15 cellular contexts compared by ENCODE assay signal in genomic region chr4:108624263-108625056, GRCh38. TPM values are rescaled to one million over a fixed set of nuclear protein-coding genes. Genes with fewer than 3 reads are reported as not detected.
DNase-seq lines count a peak whose midpoint lies in the region; ATAC-seq, FAIRE-seq and TF ChIP-seq lines count a peak whose summit lies in the region.
"Had no signal": no experiment of that assay in that cellular context is flagged by ENCODE, and none has a peak within 500 bp of the region (broad histone marks: within the 10 kb centered on the region; RNA-seq: fewer than 3 reads in every experiment).

No MANE protein-coding gene starts in this region.

- H3K14ac ChIP-seq in H9 (ENCODE audit: insufficient read depth, low read length): no peak overlapping the region

- DNase-seq in CD4-positive, alpha-beta T cell: no peak
- DNase-seq in H9: no peak
- no peak for DNase-seq in activated naive CD8-positive, alpha-beta T cell treated with anti-CD3 and anti-CD28 coated beads for 36 hours
- no peak for DNase-seq in naive thymus-derived CD8-positive, alpha-beta T cell
- no peak for DNase-seq in H54 (ENCODE audit: insufficient read length, low spot score)
- DNase-seq in NCI-H446 (lab: John Stamatoyannopoulos, UW): no peak
- DNase-seq in activated CD4-positive, alpha-beta T cell treated with anti-CD3 and anti-CD28 coated beads for 48 hours: no peak
- DNase-seq: GF-D8; MV-4-11; NCI-H2171; NK-92 treated with Interleukin-12 subunit alpha and Interleukin-12 subunit beta, amount 100 ng/mL, for 24 hours; right cardiac atrium; SIG-M5 had no signal

- no peak for TF ChIP-seq POLR2A in H54 (IDR thresholded peaks at IDR 0.05; ENCODE audit: low read depth, low read length)

- intact Hi-C loops in CD4-positive, alpha-beta T cell (cut with DNase I, micrococcal nuclease): loop anchor here in 1 of 2 experiments (5.0 to 10.0 kb wide), 4 partner anchors 808 to 1190 kb away; partner anchors contain the start of genes GAR1, PAPSS1 and SEC24B

- H4K8ac ChIP-seq in H9 (replicated peaks; ENCODE audit: insufficient read length, low read depth, low read length): no peak overlapping the region

- H3K27ac Mint-ChIP-seq in CD4-positive, alpha-beta T cell: peak overlapping the region; percentile 99
- peak overlapping the region in 2 of 3 experiments; percentile 50 to 72; a peak in 3 of 7 replicates for H3K27ac Mint-ChIP-seq in H9
- peak overlapping the region; percentile 93 for H3K27ac Mint-ChIP-seq in activated naive CD8-positive, alpha-beta T cell treated with anti-CD3 and anti-CD28 coated beads for 36 hours
- peak overlapping the region in 6 of 10 donors; percentile 4 to 95 (median 63) for H3K27ac Mint-ChIP-seq in naive thymus-derived CD8-positive, alpha-beta T cell

- H3K56ac ChIP-seq in H9 (ENCODE audit: insufficient read length, low read depth, low read length): no peak overlapping the region

- H3K79me2 ChIP-seq in H9 (ENCODE audit: insufficient read depth, low read length): peaks cover 15% of the 10 kb centered on the region; the same call in 1 of the 2 replicates

- H2AK5ac ChIP-seq in H9 (ENCODE audit: insufficient read length, low read length): no peak overlapping the region

- H2BK15ac ChIP-seq in H9 (ENCODE audit: low read depth, low read length): no peak overlapping the region

- no peak overlapping the region for H2BK120ac ChIP-seq in H9 (ENCODE audit: low read depth, low read length, poor library complexity, severe bottlenecking)

- no peak overlapping the region for H4K5ac ChIP-seq in H9 (ENCODE audit: insufficient read length, low read depth, low read length)

- H3K23ac ChIP-seq in H9 (ENCODE audit: insufficient read length, low read depth, low read length): no peak overlapping the region

- no peak for FAIRE-seq in H54 (lab: Jason Lieb, UNC)

- no CpG with 5 or more reads among the region's 2 CpGs for WGBS in H9 (ENCODE audit: extremely low coverage, insufficient read length, low lambda C conversion rate)

- ATAC-seq in CD4-positive, alpha-beta T cell (ENCODE audit: poor library complexity): no peak
- ATAC-seq in naive thymus-derived CD8-positive, alpha-beta T cell: no peak
- no peak for ATAC-seq in GM21360 (IDR thresholded peaks at IDR 0.05; ENCODE audit: unreplicated experiment)
- ATAC-seq: right cardiac atrium had no signal

- H3K9ac ChIP-seq in H9 (ENCODE audit: extremely low read depth, insufficient read length, low read length): no peak overlapping the region

- no peak overlapping the region for H2BK5ac ChIP-seq in H9 (ENCODE audit: insufficient read length, low read length)

- H3K4me3 Mint-ChIP-seq in CD4-positive, alpha-beta T cell: peak overlapping the region; percentile 7
- H3K4me3 Mint-ChIP-seq in H9: no peak overlapping the region; a peak in 1 of 5 replicates
- H3K4me3 Mint-ChIP-seq in activated naive CD8-positive, alpha-beta T cell treated with anti-CD3 and anti-CD28 coated beads for 36 hours: peak overlapping the region; percentile 96
- peak overlapping the region in 3 of 10 donors; percentile 16 to 44 (median 34) for H3K4me3 Mint-ChIP-seq in naive thymus-derived CD8-positive, alpha-beta T cell
- H3K4me3 Mint-ChIP-seq: CD14-positive monocyte had no signal

- no peak overlapping the region for H3T11ph ChIP-seq in H9 (ENCODE audit: low read length)

- H4K91ac ChIP-seq in H9 (ENCODE audit: insufficient read length, low read depth, low read length): no peak overlapping the region

- H3K18ac ChIP-seq in H9 (ENCODE audit: insufficient read length, low read depth, low read length): no peak overlapping the region

- no peaks in the 10 kb centered on the region for H3K4me1 ChIP-seq in H9 (ENCODE audit: insufficient read depth, low read length)

- no peaks in the 10 kb centered on the region for H4K20me1 ChIP-seq in H9 (ENCODE audit: control insufficient read depth, insufficient read depth, insufficient read length)

- no peak overlapping the region for H3K4ac ChIP-seq in H9 (ENCODE audit: low read depth, low read length)

- no peaks in the 10 kb centered on the region for H3K27me3 ChIP-seq in CD4-positive, alpha-beta T cell (ENCODE audit: control insufficient read depth, insufficient read depth, low read length)
- H3K27me3 ChIP-seq in H9 (ENCODE audit: insufficient read depth, low read length): no peaks in the 10 kb centered on the region

- no peak for TF ChIP-seq CTCF in CD4-positive, alpha-beta T cell (IDR thresholded peaks at IDR 0.05)
- TF ChIP-seq CTCF in H9 (conservative IDR thresholded peaks at IDR 0.05): no peak

- CTCF ChIA-PET in CD4-positive, alpha-beta T cell (lab: Charles Lee): no interaction called here

- no peaks in the 10 kb centered on the region for H3K27me3 Mint-ChIP-seq in CD4-positive, alpha-beta T cell
- no peaks in the 10 kb centered on the region for H3K27me3 Mint-ChIP-seq in H9 (ENCODE audit: low read depth)
- no peaks in the 10 kb centered on the region for H3K27me3 Mint-ChIP-seq in activated naive CD8-positive, alpha-beta T cell treated with anti-CD3 and anti-CD28 coated beads for 36 hours
- H3K27me3 Mint-ChIP-seq in naive thymus-derived CD8-positive, alpha-beta T cell: no peaks in the 10 kb centered on the region

- peaks cover 8% of the 10 kb centered on the region for H3K23me2 ChIP-seq in H9 (ENCODE audit: insufficient read length, low read depth, low read length, poor library complexity, severe bottlenecking)

- peaks cover 81% of the 10 kb centered on the region for H3K36me3 Mint-ChIP-seq in CD4-positive, alpha-beta T cell (ENCODE audit: low read depth)
- H3K36me3 Mint-ChIP-seq in H9 (ENCODE audit: insufficient read depth in 1 of 3, low read depth in 3 of 3): peaks cover 55 to 84% (median 68%) of the 10 kb centered on the region in 3 experiments
- peaks cover 74% of the 10 kb centered on the region for H3K36me3 Mint-ChIP-seq in activated naive CD8-positive, alpha-beta T cell treated with anti-CD3 and anti-CD28 coated beads for 36 hours
- H3K36me3 Mint-ChIP-seq in naive thymus-derived CD8-positive, alpha-beta T cell: peaks cover 8 to 78% (median 13%) of the 10 kb centered on the region in 3 donors

- H2BK12ac ChIP-seq in H9 (ENCODE audit: insufficient read length, low read depth, low read length): no peak overlapping the region

- POLR2A ChIA-PET in CD4-positive, alpha-beta T cell (lab: Charles Lee): interaction anchor here (0.5 kb wide), 1 partner anchor 50 kb away, joined by 3 read pairs; no protein-coding TSS in a partner anchor
- POLR2A ChIA-PET in naive thymus-derived CD8-positive, alpha-beta T cell (lab: Charles Lee): no interaction called here

- H3K27ac ChIP-seq in CD4-positive, alpha-beta T cell (ENCODE audit: low read depth, low read length): no peak overlapping the region
- no peak overlapping the region for H3K27ac ChIP-seq in H9 (ENCODE audit: insufficient read length, low read depth, low read length)

- no peak overlapping the region for H2BK20ac ChIP-seq in H9 (ENCODE audit: low read depth, low read length, poor library complexity, severe bottlenecking)

- no peak overlapping the region for H3K4me2 ChIP-seq in H9 (ENCODE audit: insufficient read depth, insufficient read length, low read length)

- no peaks in the 10 kb centered on the region for H3K9me3 Mint-ChIP-seq in CD4-positive, alpha-beta T cell
- 0 out of 5 replicates have a peak, but pooled peaks cover 0 to 3% of the 10 kb centered on the region in 2 experiments for H3K9me3 Mint-ChIP-seq in H9
- H3K9me3 Mint-ChIP-seq in activated naive CD8-positive, alpha-beta T cell treated with anti-CD3 and anti-CD28 coated beads for 36 hours: no peaks in the 10 kb centered on the region
- no peaks in the 10 kb centered on the region for H3K9me3 Mint-ChIP-seq in naive thymus-derived CD8-positive, alpha-beta T cell
- H3K9me3 Mint-ChIP-seq: CD14-positive monocyte had no signal

- no peaks in the 10 kb centered on the region for H3K9me3 ChIP-seq in CD4-positive, alpha-beta T cell (ENCODE audit: control insufficient read depth, low read length)
- H3K9me3 ChIP-seq in H9 (ENCODE audit: control insufficient read depth, low read depth, low read length): no peaks in the 10 kb centered on the region

- no peak overlapping the region for H2AFZ ChIP-seq in H9 (ENCODE audit: low read length)

- H3K4me1 Mint-ChIP-seq in CD4-positive, alpha-beta T cell (ENCODE audit: low read depth): peaks cover 50% of the 10 kb centered on the region
- peaks cover 23 to 28% of the 10 kb centered on the region in 2 experiments for H3K4me1 Mint-ChIP-seq in H9
- H3K4me1 Mint-ChIP-seq in activated naive CD8-positive, alpha-beta T cell treated with anti-CD3 and anti-CD28 coated beads for 36 hours: peaks cover 46% of the 10 kb centered on the region
- H3K4me1 Mint-ChIP-seq in naive thymus-derived CD8-positive, alpha-beta T cell: peaks cover 23 to 54% (median 46%) of the 10 kb centered on the region in 4 donors

- peaks cover 3% of the 10 kb centered on the region for H3K79me1 ChIP-seq in H9 (ENCODE audit: insufficient read depth, low read depth, low read length, poor library complexity, severe bottlenecking)

RNA-seq across cellular contexts. Expression of gene RPL34, which starts 4.1 kb away (rescaled TPM):
- total RNA-seq in CD4-positive, alpha-beta T cell: 1,000 to 10,000 TPM; 3,283 to 3,551 TPM
- total RNA-seq in H9 (2021): 1,375 and 1,393 TPM in 2 replicates
- total RNA-seq in activated naive CD8-positive, alpha-beta T cell treated with anti-CD3 and anti-CD28 coated beads for 36 hours: 1,000 to 10,000 TPM; 1,572 to 1,710 TPM
- 1,000 to 10,000 TPM; 3,039 to 3,108 TPM for total RNA-seq in naive thymus-derived CD8-positive, alpha-beta T cell
- 1,000 to 10,000 TPM; 5,254 to 5,901 (median 5,840) TPM for polyA plus RNA-seq in naive thymus-derived CD8-positive, alpha-beta T cell

RNA-seq across cellular contexts. Expression of gene OSTC, which starts 25.9 kb away (rescaled TPM):
- total RNA-seq in CD4-positive, alpha-beta T cell: 10 to 100 TPM; 21.8 to 25.5 TPM
- 130 and 134 TPM in 2 replicates for total RNA-seq in H9 (2021)
- 10 to 100 TPM; 86.9 to 89.4 TPM for total RNA-seq in activated naive CD8-positive, alpha-beta T cell treated with anti-CD3 and anti-CD28 coated beads for 36 hours
- total RNA-seq in naive thymus-derived CD8-positive, alpha-beta T cell: 10 to 100 TPM; 48.2 to 49.6 TPM
- polyA plus RNA-seq in naive thymus-derived CD8-positive, alpha-beta T cell: 100 to 1,000 TPM; 102 to 125 (median 110) TPM

Comparison
In these comparisons a context has a peak if more than half of its experiments do, and no peak if none do; other contexts are left out.
1. H3K4me3 Mint-ChIP-seq: peak in CD4-positive, alpha-beta T cell (single experiment) and activated naive CD8-positive, alpha-beta T cell treated with anti-CD3 and anti-CD28 coated beads for 36 hours (single experiment); none in H9 (0 of 2).
2. Peak in every context shown above with its lines, with median percentiles within 50 percentile points of each other: H3K27ac Mint-ChIP-seq.